9 cellular contexts compared by ENCODE assay signal in the genomic region with DNA sequence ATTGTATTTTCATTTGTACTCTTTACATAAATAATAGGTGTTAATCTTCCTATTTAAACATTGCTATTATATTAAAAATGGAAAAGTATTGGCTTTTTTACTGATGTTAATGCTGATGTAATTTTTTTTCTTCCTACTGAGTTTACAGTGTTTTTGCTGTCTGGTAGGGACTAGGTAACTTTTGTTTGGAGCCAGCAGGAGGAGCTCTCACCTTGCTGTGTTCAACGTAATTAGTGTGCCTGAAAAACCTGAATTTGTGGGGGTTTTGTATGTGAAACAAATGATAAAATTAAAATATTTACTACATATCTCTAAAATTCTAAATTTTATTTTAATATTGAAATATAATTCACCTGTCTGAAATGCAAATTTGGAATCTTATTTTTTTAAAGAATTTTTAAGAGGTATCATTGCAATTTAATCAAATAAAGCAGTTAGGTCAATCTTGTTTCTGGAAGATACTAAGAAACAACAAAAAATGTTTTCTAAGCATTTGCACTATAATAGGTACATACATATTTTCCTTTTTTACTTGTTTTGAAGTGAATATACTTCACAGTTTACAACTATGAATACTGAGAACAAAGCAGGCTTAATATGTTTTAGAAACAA. TPM values are rescaled to one million over a fixed set of nuclear protein-coding genes. Genes with fewer than 3 reads are reported as not detected.
DNase-seq lines count a peak whose midpoint lies in the region; ATAC-seq and TF ChIP-seq lines count a peak whose summit lies in the region.
"Had no signal": no experiment of that assay in that cellular context is flagged by ENCODE, and none has a peak within 500 bp of the region (broad histone marks: within the 10 kb centered on the region; RNA-seq: fewer than 3 reads in every experiment).

No MANE protein-coding gene starts in this region.

- H3K9me3 ChIP-seq in gastroesophageal sphincter = no peaks in the 10 kb centered on the region
- no peaks in the 10 kb centered on the region for H3K9me3 ChIP-seq in thoracic aorta

- WGBS in gastroesophageal sphincter (ENCODE audit: low coverage in 1 of 2), 2 donors = 0% methylated on average over 1 of the region's 1 CpG

- H3K4me1 ChIP-seq in gastroesophageal sphincter (no peaks in the 10 kb centered on the region), thoracic aorta (ENCODE audit: control insufficient read depth in 1 of 2, low read depth in 2 of 2) (no peaks in the 10 kb centered on the region)

- TF ChIP-seq CTCF in NB4 (IDR thresholded peaks at IDR 0.05; ENCODE audit: low read depth, low read length) (peak; percentile 58), gastroesophageal sphincter (IDR thresholded peaks at IDR 0.05) (peak; percentile 29 to 66 (median 45)), thoracic aorta (IDR thresholded peaks at IDR 0.05) (peak; percentile 40)

- no peak for TF ChIP-seq EP300 in gastroesophageal sphincter (IDR thresholded peaks at IDR 0.05)

- no peaks in the 10 kb centered on the region for H3K36me3 ChIP-seq in gastroesophageal sphincter
- no peaks in the 10 kb centered on the region for H3K36me3 ChIP-seq in thoracic aorta

- H3K27me3 Mint-ChIP-seq in naive thymus-derived CD8-positive, alpha-beta T cell = no peaks in the 10 kb centered on the region
- H3K27me3 Mint-ChIP-seq: naive B cell had no signal

- H3K4me1 Mint-ChIP-seq in naive thymus-derived CD8-positive, alpha-beta T cell = no peaks in the 10 kb centered on the region
- H3K4me1 Mint-ChIP-seq: naive B cell had no signal

- H3K9me3 Mint-ChIP-seq in naive thymus-derived CD8-positive, alpha-beta T cell = no peaks in the 10 kb centered on the region

- H3K36me3 Mint-ChIP-seq in naive thymus-derived CD8-positive, alpha-beta T cell = no peaks in the 10 kb centered on the region
- H3K36me3 Mint-ChIP-seq: naive B cell had no signal

- ATAC-seq in GM21619 (IDR thresholded peaks at IDR 0.05; ENCODE audit: unreplicated experiment) = peak; percentile 75
- ATAC-seq in SK-N-SH treated with all-trans-retinoic acid at 6 μM for 48 hours = peak; percentile 63; the same call in 2 of the 3 replicates
- no peak for ATAC-seq in gastroesophageal sphincter
- no peak for ATAC-seq in thoracic aorta (ENCODE audit: insufficient number of reproducible peaks, low FRiP score, low read depth)
- no peak for ATAC-seq in naive thymus-derived CD8-positive, alpha-beta T cell

- POLR2A ChIA-PET in naive thymus-derived CD8-positive, alpha-beta T cell (lab: Charles Lee) = no interaction called here

- TF ChIP-seq POLR2A in NB4 (IDR thresholded peaks at IDR 0.05; ENCODE audit: extremely low read depth, insufficient read length) (no peak), gastroesophageal sphincter (IDR thresholded peaks at IDR 0.05) (no peak)

- no peak overlapping the region for H3K4me3 Mint-ChIP-seq in naive thymus-derived CD8-positive, alpha-beta T cell
- H3K4me3 Mint-ChIP-seq: naive B cell had no signal

- H3K27ac Mint-ChIP-seq in naive thymus-derived CD8-positive, alpha-beta T cell = no peak overlapping the region
- H3K27ac Mint-ChIP-seq: naive B cell had no signal

- DNase-seq in DMS153 treated with DMSO at 0.1 percent for 48 hours (lab: John Stamatoyannopoulos, UW; ENCODE audit: unreplicated experiment) (peak; percentile 48), NB4 (ENCODE audit: low read depth) (peak; percentile 49), thoracic aorta (ENCODE audit: low spot score) (no peak)
- DNase-seq in activated effector memory CD4-positive, alpha-beta T cell treated with anti-CD3 and anti-CD28 coated beads, Interleukin-2, amount 50 U/mL, for 16 hours = no peak
- DNase-seq in naive thymus-derived CD8-positive, alpha-beta T cell = no peak
- DNase-seq: naive B cell had no signal

- H3K27me3 ChIP-seq in gastroesophageal sphincter = no peaks in the 10 kb centered on the region
- H3K27me3 ChIP-seq in thoracic aorta (replicated peaks; ENCODE audit: insufficient read depth) = no peaks in the 10 kb centered on the region

- H3K4me3 ChIP-seq in NB4 (ENCODE audit: low read depth, low read length) = no peak overlapping the region
- no peak overlapping the region for H3K4me3 ChIP-seq in gastroesophageal sphincter
- H3K4me3 ChIP-seq in thoracic aorta = no peak overlapping the region

- no peak overlapping the region for H3K27ac ChIP-seq in gastroesophageal sphincter
- no peak overlapping the region for H3K27ac ChIP-seq in thoracic aorta

TF ChIP-seq in SK-N-SH treated with all-trans-retinoic acid at 6 μM for 48 hours, 23 proteins besides CTCF, POLR2A, EP300 and RAD21:
- no peak for TF ChIP-seq ZNF70 (CRISPR knock-in tag; IDR thresholded peaks at IDR 0.05)
- no peak for TF ChIP-seq TCF4 (CRISPR knock-in tag; IDR thresholded peaks at IDR 0.05; ENCODE audit: borderline replicate concordance)
- no peak for TF ChIP-seq ZFP3 (CRISPR knock-in tag; IDR thresholded peaks at IDR 0.05)
- no peak for TF ChIP-seq ISL1 (CRISPR knock-in tag; IDR thresholded peaks at IDR 0.05)
- TF ChIP-seq OSR1 (CRISPR knock-in tag; IDR thresholded peaks at IDR 0.05) = no peak
- TF ChIP-seq, protein P1, sequence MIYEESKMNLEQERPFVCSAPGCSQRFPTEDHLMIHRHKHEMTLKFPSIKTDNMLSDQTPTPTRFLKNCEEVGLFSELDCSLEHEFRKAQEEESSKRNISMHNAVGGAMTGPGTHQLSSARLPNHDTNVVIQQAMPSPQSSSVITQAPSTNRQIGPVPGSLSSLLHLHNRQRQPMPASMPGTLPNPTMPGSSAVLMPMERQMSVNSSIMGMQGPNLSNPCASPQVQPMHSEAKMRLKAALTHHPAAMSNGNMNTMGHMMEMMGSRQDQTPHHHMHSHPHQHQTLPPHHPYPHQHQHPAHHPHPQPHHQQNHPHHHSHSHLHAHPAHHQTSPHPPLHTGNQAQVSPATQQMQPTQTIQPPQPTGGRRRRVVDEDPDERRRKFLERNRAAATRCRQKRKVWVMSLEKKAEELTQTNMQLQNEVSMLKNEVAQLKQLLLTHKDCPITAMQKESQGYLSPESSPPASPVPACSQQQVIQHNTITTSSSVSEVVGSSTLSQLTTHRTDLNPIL (CRISPR knock-in tag; IDR thresholded peaks at IDR 0.05; ENCODE audit: low read depth) = no peak
- TF ChIP-seq, protein P2, sequence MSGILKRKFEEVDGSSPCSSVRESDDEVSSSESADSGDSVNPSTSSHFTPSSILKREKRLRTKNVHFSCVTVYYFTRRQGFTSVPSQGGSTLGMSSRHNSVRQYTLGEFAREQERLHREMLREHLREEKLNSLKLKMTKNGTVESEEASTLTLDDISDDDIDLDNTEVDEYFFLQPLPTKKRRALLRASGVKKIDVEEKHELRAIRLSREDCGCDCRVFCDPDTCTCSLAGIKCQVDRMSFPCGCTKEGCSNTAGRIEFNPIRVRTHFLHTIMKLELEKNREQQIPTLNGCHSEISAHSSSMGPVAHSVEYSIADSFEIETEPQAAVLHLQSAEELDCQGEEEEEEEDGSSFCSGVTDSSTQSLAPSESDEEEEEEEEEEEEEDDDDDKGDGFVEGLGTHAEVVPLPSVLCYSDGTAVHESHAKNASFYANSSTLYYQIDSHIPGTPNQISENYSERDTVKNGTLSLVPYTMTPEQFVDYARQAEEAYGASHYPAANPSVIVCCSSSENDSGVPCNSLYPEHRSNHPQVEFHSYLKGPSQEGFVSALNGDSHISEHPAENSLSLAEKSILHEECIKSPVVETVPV (CRISPR knock-in tag; IDR thresholded peaks at IDR 0.05) = no peak
- no peak for TF ChIP-seq GLIS3 (CRISPR knock-in tag; IDR thresholded peaks at IDR 0.05)
- TF ChIP-seq ZFP30 (CRISPR knock-in tag; IDR thresholded peaks at IDR 0.05) = no peak
- TF ChIP-seq, protein P3, sequence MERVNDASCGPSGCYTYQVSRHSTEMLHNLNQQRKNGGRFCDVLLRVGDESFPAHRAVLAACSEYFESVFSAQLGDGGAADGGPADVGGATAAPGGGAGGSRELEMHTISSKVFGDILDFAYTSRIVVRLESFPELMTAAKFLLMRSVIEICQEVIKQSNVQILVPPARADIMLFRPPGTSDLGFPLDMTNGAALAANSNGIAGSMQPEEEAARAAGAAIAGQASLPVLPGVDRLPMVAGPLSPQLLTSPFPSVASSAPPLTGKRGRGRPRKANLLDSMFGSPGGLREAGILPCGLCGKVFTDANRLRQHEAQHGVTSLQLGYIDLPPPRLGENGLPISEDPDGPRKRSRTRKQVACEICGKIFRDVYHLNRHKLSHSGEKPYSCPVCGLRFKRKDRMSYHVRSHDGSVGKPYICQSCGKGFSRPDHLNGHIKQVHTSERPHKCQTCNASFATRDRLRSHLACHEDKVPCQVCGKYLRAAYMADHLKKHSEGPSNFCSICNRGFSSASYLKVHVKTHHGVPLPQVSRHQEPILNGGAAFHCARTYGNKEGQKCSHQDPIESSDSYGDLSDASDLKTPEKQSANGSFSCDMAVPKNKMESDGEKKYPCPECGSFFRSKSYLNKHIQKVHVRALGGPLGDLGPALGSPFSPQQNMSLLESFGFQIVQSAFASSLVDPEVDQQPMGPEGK (CRISPR knock-in tag; IDR thresholded peaks at IDR 0.05; ENCODE audit: borderline replicate concordance) = no peak
- TF ChIP-seq, protein P4, sequence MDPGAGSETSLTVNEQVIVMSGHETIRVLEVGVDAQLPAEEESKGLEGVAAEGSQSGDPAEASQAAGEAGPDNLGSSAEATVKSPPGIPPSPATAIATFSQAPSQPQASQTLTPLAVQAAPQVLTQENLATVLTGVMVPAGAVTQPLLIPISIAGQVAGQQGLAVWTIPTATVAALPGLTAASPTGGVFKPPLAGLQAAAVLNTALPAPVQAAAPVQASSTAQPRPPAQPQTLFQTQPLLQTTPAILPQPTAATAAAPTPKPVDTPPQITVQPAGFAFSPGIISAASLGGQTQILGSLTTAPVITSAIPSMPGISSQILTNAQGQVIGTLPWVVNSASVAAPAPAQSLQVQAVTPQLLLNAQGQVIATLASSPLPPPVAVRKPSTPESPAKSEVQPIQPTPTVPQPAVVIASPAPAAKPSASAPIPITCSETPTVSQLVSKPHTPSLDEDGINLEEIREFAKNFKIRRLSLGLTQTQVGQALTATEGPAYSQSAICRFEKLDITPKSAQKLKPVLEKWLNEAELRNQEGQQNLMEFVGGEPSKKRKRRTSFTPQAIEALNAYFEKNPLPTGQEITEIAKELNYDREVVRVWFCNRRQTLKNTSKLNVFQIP (CRISPR knock-in tag; IDR thresholded peaks at IDR 0.05; ENCODE audit: borderline replicate concordance, low read depth) = no peak
- no peak for TF ChIP-seq ZC3H10 (CRISPR knock-in tag; IDR thresholded peaks at IDR 0.05)
- TF ChIP-seq BACH2 (CRISPR knock-in tag; IDR thresholded peaks at IDR 0.05; ENCODE audit: borderline replicate concordance) = no peak
- TF ChIP-seq CSDC2 (CRISPR knock-in tag; IDR thresholded peaks at IDR 0.05) = no peak
- no peak for TF ChIP-seq ESRRG (CRISPR knock-in tag; IDR thresholded peaks at IDR 0.05)
- no peak for TF ChIP-seq RARB (CRISPR knock-in tag; IDR thresholded peaks at IDR 0.05)
- TF ChIP-seq ZNF8 (CRISPR knock-in tag; IDR thresholded peaks at IDR 0.05) = no peak
- TF ChIP-seq ZNF565 (CRISPR knock-in tag; conservative IDR thresholded peaks at IDR 0.05; ENCODE audit: low read depth) = no peak

RNA-seq across cellular contexts. Expression of a gene that starts 48.8 kb away (rescaled TPM):
- total RNA-seq in gastroesophageal sphincter = 1 to 10 TPM; 1.6 to 4.2 (median 2.9) TPM
- 1 to 10 TPM in 1 of 2 donors, under 1 TPM in 1; 0.71 to 3.2 TPM for total RNA-seq in thoracic aorta
- total RNA-seq in naive thymus-derived CD8-positive, alpha-beta T cell = not detected
- not detected for polyA plus RNA-seq in naive thymus-derived CD8-positive, alpha-beta T cell

Comparison
In these comparisons a context has a peak if more than half of its experiments do, and no peak if none do; other contexts are left out.
1. DNase-seq: peak in DMS153 treated with DMSO at 0.1 percent for 48 hours (single experiment) and NB4 (single experiment); none in thoracic aorta (single experiment), activated effector memory CD4-positive, alpha-beta T cell treated with anti-CD3 and anti-CD28 coated beads, Interleukin-2, amount 50 U/mL, for 16 hours (single experiment) and naive thymus-derived CD8-positive, alpha-beta T cell (0 of 10).
2. ATAC-seq: peak in GM21619 (single experiment) and SK-N-SH treated with all-trans-retinoic acid at 6 μM for 48 hours (single experiment); none in gastroesophageal sphincter (single experiment), thoracic aorta (single experiment) and naive thymus-derived CD8-positive, alpha-beta T cell (0 of 2).
3. Peak in every context shown above with its lines, with median percentiles within 50 percentile points of each other: CTCF ChIP-seq.